In the genomic region with DNA sequence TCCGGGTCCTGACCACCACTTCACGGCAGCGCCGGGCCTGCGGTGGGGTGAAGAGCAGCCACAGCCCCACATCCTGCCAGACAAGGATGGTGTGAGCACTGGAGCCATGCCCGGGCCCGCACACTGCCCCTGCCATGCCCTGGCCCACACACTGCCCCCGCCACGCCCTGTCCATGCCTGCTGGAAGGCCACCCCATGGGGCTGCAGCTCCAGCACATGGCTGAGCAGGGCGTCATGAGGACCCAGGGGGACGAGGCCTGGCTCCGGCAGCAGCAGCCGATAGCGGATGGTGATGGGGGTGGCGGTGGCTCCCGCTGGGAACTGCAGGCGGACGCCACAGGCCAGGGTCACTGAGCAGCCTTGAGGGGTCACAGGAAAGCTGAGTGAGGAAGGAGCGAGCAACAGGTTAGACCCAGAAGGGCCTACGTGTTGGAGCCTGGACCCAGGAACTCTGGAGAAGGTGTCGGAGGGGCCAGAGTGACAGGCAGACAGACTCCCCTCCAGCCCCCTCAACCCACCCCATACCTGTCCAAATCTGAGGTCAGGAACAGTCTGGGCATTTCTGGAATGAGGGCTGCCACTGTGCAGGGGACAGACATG, we compare ENCODE assay signal across 1 cellular context.
A peak's percentile ranks its signal among the peaks of the same experiment; 100 is the strongest.
TF ChIP-seq lines count a peak whose summit lies in the region.

No MANE protein-coding gene starts in this region.

TF ChIP-seq in K562, 482 proteins besides CTCF, POLR2A, EP300 and RAD21:
- TF ChIP-seq POLR2G (IDR thresholded peaks at IDR 0.05; ENCODE audit: low read depth, low read length) (0 out of 2 replicates have a peak, but pooled peaks have one; percentile 50), RBM22 (IDR thresholded peaks at IDR 0.05; ENCODE audit: low read depth, low read length, poor library complexity, severe bottlenecking) (peak; percentile 42), ZZZ3 (IDR thresholded peaks at IDR 0.05) (no peak), RBFOX2 (IDR thresholded peaks at IDR 0.05; ENCODE audit: low read depth, low read length) (no peak), HNRNPL (IDR thresholded peaks at IDR 0.05; ENCODE audit: low read depth, low read length) (peak; percentile 16; the same call in 1 of the 2 replicates), U2AF1 (optimal IDR thresholded peaks at IDR 0.05; ENCODE audit: low read depth, low read length) (no peak), HEY1 (CRISPR knock-in tag; IDR thresholded peaks at IDR 0.05; ENCODE audit: borderline replicate concordance) (no peak), ZNF274 (IDR thresholded peaks at IDR 0.05; ENCODE audit: borderline replicate concordance, low read depth, low read length) (no peak), ZNF239 (CRISPR knock-in tag; IDR thresholded peaks at IDR 0.05) (no peak)
- TF ChIP-seq, protein P1, sequence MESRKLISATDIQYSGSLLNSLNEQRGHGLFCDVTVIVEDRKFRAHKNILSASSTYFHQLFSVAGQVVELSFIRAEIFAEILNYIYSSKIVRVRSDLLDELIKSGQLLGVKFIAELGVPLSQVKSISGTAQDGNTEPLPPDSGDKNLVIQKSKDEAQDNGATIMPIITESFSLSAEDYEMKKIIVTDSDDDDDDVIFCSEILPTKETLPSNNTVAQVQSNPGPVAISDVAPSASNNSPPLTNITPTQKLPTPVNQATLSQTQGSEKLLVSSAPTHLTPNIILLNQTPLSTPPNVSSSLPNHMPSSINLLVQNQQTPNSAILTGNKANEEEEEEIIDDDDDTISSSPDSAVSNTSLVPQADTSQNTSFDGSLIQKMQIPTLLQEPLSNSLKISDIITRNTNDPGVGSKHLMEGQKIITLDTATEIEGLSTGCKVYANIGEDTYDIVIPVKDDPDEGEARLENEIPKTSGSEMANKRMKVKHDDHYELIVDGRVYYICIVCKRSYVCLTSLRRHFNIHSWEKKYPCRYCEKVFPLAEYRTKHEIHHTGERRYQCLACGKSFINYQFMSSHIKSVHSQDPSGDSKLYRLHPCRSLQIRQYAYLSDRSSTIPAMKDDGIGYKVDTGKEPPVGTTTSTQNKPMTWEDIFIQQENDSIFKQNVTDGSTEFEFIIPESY (CRISPR knock-in tag; IDR thresholded peaks at IDR 0.05): peak; percentile 95
- TF ChIP-seq, protein P2, sequence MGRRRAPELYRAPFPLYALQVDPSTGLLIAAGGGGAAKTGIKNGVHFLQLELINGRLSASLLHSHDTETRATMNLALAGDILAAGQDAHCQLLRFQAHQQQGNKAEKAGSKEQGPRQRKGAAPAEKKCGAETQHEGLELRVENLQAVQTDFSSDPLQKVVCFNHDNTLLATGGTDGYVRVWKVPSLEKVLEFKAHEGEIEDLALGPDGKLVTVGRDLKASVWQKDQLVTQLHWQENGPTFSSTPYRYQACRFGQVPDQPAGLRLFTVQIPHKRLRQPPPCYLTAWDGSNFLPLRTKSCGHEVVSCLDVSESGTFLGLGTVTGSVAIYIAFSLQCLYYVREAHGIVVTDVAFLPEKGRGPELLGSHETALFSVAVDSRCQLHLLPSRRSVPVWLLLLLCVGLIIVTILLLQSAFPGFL (CRISPR knock-in tag; IDR thresholded peaks at IDR 0.05): no peak
